8 cellular contexts compared by ENCODE assay signal in the genomic region with DNA sequence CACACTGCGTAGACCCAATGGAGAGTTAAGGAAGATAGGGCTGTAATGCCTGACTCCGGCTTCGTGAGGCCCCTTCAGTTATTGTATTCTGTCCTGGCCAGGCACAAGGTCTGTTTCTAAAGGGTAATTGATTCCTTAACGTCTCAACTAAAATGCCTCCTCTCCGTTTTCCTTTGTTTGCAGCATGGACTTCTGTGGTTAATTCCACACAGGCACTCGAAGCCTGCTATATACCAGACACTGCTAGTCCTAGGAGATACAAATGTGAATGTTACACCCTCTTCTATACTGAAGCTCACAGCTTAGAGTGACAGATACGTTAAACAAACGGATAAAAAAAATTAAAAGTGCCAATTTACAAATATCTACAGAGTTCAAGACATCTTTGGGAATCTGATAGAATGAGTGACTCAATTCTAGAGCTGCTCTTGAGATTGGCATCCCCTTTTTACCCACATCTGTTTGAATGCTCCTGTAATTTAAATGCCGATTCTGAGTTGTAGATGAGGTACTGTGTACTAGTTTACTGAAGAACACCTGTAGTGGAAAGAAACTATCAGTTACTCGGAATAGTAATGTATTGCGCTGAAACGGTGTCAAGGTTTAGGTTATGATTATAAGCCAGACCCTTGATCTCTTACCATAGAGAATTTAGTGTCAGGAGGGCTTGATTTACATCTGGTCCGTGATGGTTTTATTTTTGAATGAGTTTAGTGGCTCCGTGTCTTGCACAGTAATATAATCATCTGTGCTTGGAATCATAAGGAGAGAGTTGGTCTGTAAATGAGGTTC. TPM values are rescaled to one million over a fixed set of nuclear protein-coding genes. Genes with fewer than 3 reads are reported as not detected.
A peak's percentile ranks its signal among the peaks of the same experiment; 100 is the strongest.
DNase-seq lines count a peak whose midpoint lies in the region; ATAC-seq, FAIRE-seq and TF ChIP-seq lines count a peak whose summit lies in the region.

No MANE protein-coding gene starts in this region.

- H3K79me2 ChIP-seq in endothelial cell of umbilical vein (ENCODE audit: control insufficient read depth, insufficient read depth, low read length), result peaks cover 54% of the 10 kb centered on the region

- CTCF ChIA-PET in AG04450 (lab: Charles Lee) (interaction anchor here (1.3 to 1.9 kb wide), 3 partner anchors 79 to 152 kb away, joined by 5 to 8 read pairs (median 7); no protein-coding TSS in a partner anchor), Panc1 (lab: Charles Lee) (no interaction called here), endothelial cell of umbilical vein (lab: Charles Lee) (interaction anchor here (0.7 to 2.8 kb wide), 15 partner anchors 9 to 394 kb away, joined by 3 to 31 read pairs (median 5); partner anchors contain the start of gene NFKBIA)

- H4K20me1 ChIP-seq in endothelial cell of umbilical vein (replicated peaks; ENCODE audit: control insufficient read depth, extremely low read depth, insufficient read depth, low read length), result peaks cover 2% of the 10 kb centered on the region

- no peak for TF ChIP-seq CTCF in AG04450 (IDR thresholded peaks at IDR 0.05; ENCODE audit: low read depth, low read length)
- no peak for TF ChIP-seq CTCF in Panc1 (IDR thresholded peaks at IDR 0.05)
- TF ChIP-seq CTCF in endothelial cell of umbilical vein (IDR thresholded peaks at IDR 0.05; ENCODE audit: extremely low read depth in 1 of 2, insufficient read depth in 1 of 2, low read depth in 1 of 2, low read length in 2 of 2), result no peak
- no peak for TF ChIP-seq CTCF in ovary (IDR thresholded peaks at IDR 0.05)

- H3K4me3 ChIP-seq in AG04450 (ENCODE audit: low read depth, low read length) (peak overlapping the region; percentile 94), Panc1 (ENCODE audit: low read depth in 2 of 2, low read length in 2 of 2) (peak overlapping the region; percentile 81 to 90), endothelial cell of umbilical vein (replicated peaks in 1 of 3; ENCODE audit: insufficient read depth in 1 of 3, low read depth in 1 of 3, low read length in 3 of 3) (peak overlapping the region; percentile 48 to 87 (median 87)), ovary (peak overlapping the region; percentile 84)

- peaks cover 6% of the 10 kb centered on the region for H3K36me3 ChIP-seq in Panc1 (ENCODE audit: control insufficient read depth, insufficient read depth, low read length)
- no peaks in the 10 kb centered on the region for H3K36me3 ChIP-seq in endothelial cell of umbilical vein (ENCODE audit: control insufficient read depth in 2 of 2, extremely low read depth in 1 of 2, insufficient read depth in 2 of 2, low read length in 2 of 2)
- H3K36me3 ChIP-seq in ovary, result no peaks in the 10 kb centered on the region

- no TSS peak for BruUV-seq in Panc1 (replicated peaks; lab: Mats Ljungman, UMichigan)
- BruUV-seq in endothelial cell of umbilical vein (replicated peaks; lab: Mats Ljungman, UMichigan), result no TSS peak

- FAIRE-seq in endothelial cell of umbilical vein (lab: Jason Lieb, UNC), result peak; percentile 31

- intact Hi-C loops in Panc1 (cut with micrococcal nuclease; ENCODE audit: unreplicated experiment) (loop anchor here (10.0 kb wide), 2 partner anchors 112 to 148 kb away; partner anchors contain the start of gene NFKBIA), endothelial cell of umbilical vein (cut with micrococcal nuclease) (loop anchor here (1.0 to 10.0 kb wide), 7 partner anchors 49 to 512 kb away; partner anchors contain the start of genes NFKBIA, PPP2R3C, PRORP and RALGAPA1), ovary (cut with DNase I) (loop anchor here in 2 of 4 donors (2.0 to 10.0 kb wide), 2 partner anchors 112 kb away; partner anchors contain the start of gene NFKBIA (in 2 of the 2))

- no peak overlapping the region for H2AFZ ChIP-seq in endothelial cell of umbilical vein (ENCODE audit: low read depth, low read length)

- H3K27me3 ChIP-seq in AG04450 (ENCODE audit: control insufficient read depth, insufficient read depth, low read length), result no peaks in the 10 kb centered on the region
- no peaks in the 10 kb centered on the region for H3K27me3 ChIP-seq in Panc1 (ENCODE audit: control insufficient read depth, insufficient read depth, low read length)
- H3K27me3 ChIP-seq in endothelial cell of umbilical vein (ENCODE audit: control insufficient read depth in 2 of 2, insufficient read depth in 2 of 2, low read length in 2 of 2), result no peaks in the 10 kb centered on the region
- H3K27me3 ChIP-seq in ovary, result no peaks in the 10 kb centered on the region

- ATAC-seq in GM19467 (IDR thresholded peaks at IDR 0.05; ENCODE audit: unreplicated experiment), result peak; percentile 5
- ATAC-seq in Panc1, result peak; percentile 22

- H3K4me1 ChIP-seq in Panc1 (ENCODE audit: control insufficient read depth, insufficient read depth, low read length), result peaks cover 3% of the 10 kb centered on the region; the same call in 1 of the 2 replicates
- peaks cover 16% of the 10 kb centered on the region for H3K4me1 ChIP-seq in endothelial cell of umbilical vein (ENCODE audit: control insufficient read depth, extremely low read depth, insufficient read depth, low read length)
- H3K4me1 ChIP-seq in ovary (ENCODE audit: insufficient read depth), result peaks cover 5% of the 10 kb centered on the region

- dilution Hi-C loops in endothelial cell of umbilical vein (cut with MboI; ENCODE audit: extremely low pct_ligation_motif_present, low sequenced_read_pairs), result no loop called here

- WGBS in ovary, 3 donors, result 2 to 7% (median 2%) methylated on average over 14 of the region's 14 CpGs

- H3K9me3 ChIP-seq in AG04450 (ENCODE audit: control insufficient read depth, insufficient read depth, low read length), result no peaks in the 10 kb centered on the region
- H3K9me3 ChIP-seq in Panc1 (ENCODE audit: control insufficient read depth, insufficient read depth, low read depth, low read length), result no peaks in the 10 kb centered on the region
- no peaks in the 10 kb centered on the region for H3K9me3 ChIP-seq in endothelial cell of umbilical vein (replicated peaks; ENCODE audit: control insufficient read depth, insufficient read depth, low read length)
- H3K9me3 ChIP-seq in ovary, result no peaks in the 10 kb centered on the region

- H3K9me1 ChIP-seq in endothelial cell of umbilical vein (replicated peaks; ENCODE audit: control insufficient read depth, extremely low read depth, insufficient read depth, low read length), result no peaks in the 10 kb centered on the region

- H3K27ac ChIP-seq in AG04450 (ENCODE audit: low read depth, low read length) (peak overlapping the region; percentile 89), Panc1 (ENCODE audit: low read length) (peak overlapping the region; percentile 95), endothelial cell of umbilical vein (ENCODE audit: insufficient read depth, low read depth, low read length) (peak overlapping the region; percentile 77), ovary (peak overlapping the region; percentile 15 to 49)

- peak overlapping the region; percentile 95 for H3K9ac ChIP-seq in endothelial cell of umbilical vein (replicated peaks; ENCODE audit: extremely low read depth, insufficient read depth, low read length)

- in situ Hi-C loops in Panc1 (cut with HindIII; ENCODE audit: low pct_unique_long_range_greater_than_20kb, low sequenced_read_pairs), result no loop called here

- TF ChIP-seq POLR2A in endothelial cell of umbilical vein (IDR thresholded peaks at IDR 0.05; ENCODE audit: low read depth, low read length) (no peak), ovary (IDR thresholded peaks at IDR 0.05) (no peak)

- H3K4me2 ChIP-seq in endothelial cell of umbilical vein (ENCODE audit: insufficient read depth, low read length), result peak overlapping the region; percentile 96

- DNase-seq in AG04450 (ENCODE audit: low read depth, low spot score), result no peak
- no peak for DNase-seq in Panc1 (ENCODE audit: low read depth, low spot score)
- DNase-seq in endothelial cell of umbilical vein (ENCODE audit: low read depth, low spot score), result no peak
- DNase-seq in ovary, result no peak
- DNase-seq in islet precursor cell, result no peak
- DNase-seq in HK-2 (ENCODE audit: unreplicated experiment), result no peak
- DNase-seq in HCEC 1CT, result no peak

- POLR2A ChIA-PET in AG04450 (lab: Yijun Ruan, JAX) (interaction anchor here (0.6 to 2.1 kb wide), 13 partner anchors 11 to 247 kb away, joined by 3 to 25 read pairs (median 5); partner anchors contain the start of genes FAM177A1 and NFKBIA), Panc1 (lab: Charles Lee) (no interaction called here), endothelial cell of umbilical vein (lab: Charles Lee) (interaction anchor here (0.9 to 2.2 kb wide), 6 partner anchors 8 to 310 kb away, joined by 3 to 16 read pairs (median 5); partner anchors contain the start of genes NFKBIA, PPP2R3C and SRP54)

- TF ChIP-seq EP300 in ovary (IDR thresholded peaks at IDR 0.05), result no peak

TF ChIP-seq in endothelial cell of umbilical vein, 7 proteins besides CTCF, POLR2A, EP300 and RAD21:
- no peak for TF ChIP-seq MYC (IDR thresholded peaks at IDR 0.05; ENCODE audit: low read depth, low read length)
- TF ChIP-seq, protein P1, sequence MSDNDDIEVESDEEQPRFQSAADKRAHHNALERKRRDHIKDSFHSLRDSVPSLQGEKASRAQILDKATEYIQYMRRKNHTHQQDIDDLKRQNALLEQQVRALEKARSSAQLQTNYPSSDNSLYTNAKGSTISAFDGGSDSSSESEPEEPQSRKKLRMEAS (IDR thresholded peaks at IDR 0.05; ENCODE audit: insufficient read depth, insufficient read length), result no peak
- TF ChIP-seq EZH2 (IDR thresholded peaks at IDR 0.05; ENCODE audit: borderline replicate concordance, low read depth, low read length, severe bottlenecking), result no peak
- TF ChIP-seq JUN (IDR thresholded peaks at IDR 0.05; ENCODE audit: borderline replicate concordance, insufficient read depth, insufficient read length, low read depth), result no peak
- no peak for TF ChIP-seq FOS (IDR thresholded peaks at IDR 0.05; ENCODE audit: borderline replicate concordance, insufficient read depth, low read length)
- TF ChIP-seq POLR2AphosphoS5 (IDR thresholded peaks at IDR 0.05; ENCODE audit: insufficient read depth, low read depth, low read length), result no peak
- TF ChIP-seq GATA2 (IDR thresholded peaks at IDR 0.05; ENCODE audit: insufficient read depth, insufficient read length, low read depth, low read length), result no peak

RNA-seq across cellular contexts. Expression of gene PSMA6, which starts 0.8 kb away (rescaled TPM):
- 233 and 300 TPM in 2 replicates for polyA plus RNA-seq in AG04450 (2011; rRNA removed)
- 81.5 and 105 TPM in 2 replicates for polyA minus RNA-seq in AG04450 (2011; rRNA and poly(A)+ RNA removed)
- 197 TPM for total RNA-seq in Panc1 (2021; ENCODE audit: unreplicated experiment)
- 107 TPM for polyA plus RNA-seq in Panc1 (2012; ENCODE audit: insufficient read length)
- 195 and 197 TPM in 2 replicates for total RNA-seq in endothelial cell of umbilical vein
- 130 and 170 TPM in 2 replicates for polyA plus RNA-seq in endothelial cell of umbilical vein
- polyA plus RNA-seq in endothelial cell of umbilical vein (2011; cell fraction: cytosol; rRNA removed), result 210 and 228 TPM in 2 replicates
- 112 and 131 TPM in 2 replicates for polyA plus RNA-seq in endothelial cell of umbilical vein (2011; cell fraction: nucleus; rRNA removed)
- 191 and 291 TPM in 2 replicates for polyA plus RNA-seq in endothelial cell of umbilical vein (2012)
- 77.7 and 97.9 TPM in 2 replicates for polyA minus RNA-seq in endothelial cell of umbilical vein
- 109 TPM for polyA minus RNA-seq in endothelial cell of umbilical vein (2011; cell fraction: cytosol; rRNA and poly(A)+ RNA removed)
- polyA minus RNA-seq in endothelial cell of umbilical vein (2011; cell fraction: nucleus; rRNA and poly(A)+ RNA removed), result 38.7 and 40.8 TPM in 2 replicates
- total RNA-seq in ovary, result 100 to 1,000 TPM in 4 of 7 donors, 10 to 100 TPM in 3; 85.2 to 157 (median 102) TPM
- polyA plus RNA-seq in ovary, result 100 to 1,000 TPM; 101 to 156 TPM

Comparison
In these comparisons a context has a peak if more than half of its experiments do, and no peak if none do; other contexts are left out.
1. H3K27ac ChIP-seq: peak in every context shown above with its lines; median percentile 95 in Panc1; 89 in AG04450; 77 in endothelial cell of umbilical vein; 32 in ovary.